Comparison of ENCODE assay signal across 1 cellular context in the genomic region with DNA sequence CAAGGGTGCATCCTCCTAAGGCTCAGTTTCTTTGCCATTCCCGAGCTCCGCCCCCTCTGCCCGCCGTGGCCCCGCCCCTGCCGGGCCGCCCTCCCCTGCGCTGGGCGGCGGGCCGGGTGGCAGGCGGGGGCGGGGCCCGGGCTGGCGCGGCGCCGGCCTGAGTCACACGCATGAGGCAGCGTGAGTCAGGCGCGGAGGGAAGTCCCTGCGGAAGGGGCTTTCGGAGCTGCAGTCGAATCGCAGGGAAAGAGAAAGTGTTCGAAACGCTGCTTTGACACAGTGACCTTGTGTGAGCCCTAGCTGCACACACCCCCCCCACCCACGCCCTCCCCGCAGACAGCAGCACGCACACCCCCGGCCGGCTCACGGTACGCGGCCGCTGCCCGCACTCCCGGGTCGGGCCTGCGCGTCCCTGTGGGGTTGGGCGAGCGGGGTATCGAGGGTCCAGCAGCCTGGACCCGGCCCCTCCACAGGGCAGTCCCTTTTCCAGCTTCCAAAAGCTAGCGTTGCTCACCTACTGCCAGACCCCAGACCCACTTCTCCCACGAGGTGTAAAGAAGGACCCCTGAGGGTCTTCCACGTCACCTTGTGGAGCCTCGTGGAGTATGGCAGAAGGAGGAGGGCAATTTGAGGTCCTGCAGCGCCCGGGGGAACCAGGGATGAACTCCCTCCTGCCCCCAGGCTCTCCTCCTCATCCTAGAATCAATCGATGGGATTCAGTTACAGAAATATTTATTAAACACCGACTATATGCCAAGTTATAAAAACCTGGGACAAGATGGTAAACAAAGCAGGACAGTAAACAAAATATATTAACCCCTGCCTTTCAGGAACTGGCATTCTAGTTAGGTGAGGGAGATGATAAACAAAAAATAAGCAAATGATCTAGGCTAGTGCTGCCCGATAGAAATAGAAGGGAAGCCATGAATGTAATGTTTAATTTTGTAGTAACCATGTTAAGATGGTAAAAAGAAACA.
TF ChIP-seq lines count a peak whose summit lies in the region.

No MANE protein-coding gene starts in this region.

TF ChIP-seq in K562, 482 proteins besides CTCF, POLR2A, EP300 and RAD21 (continued from another document and continues in another):
- TF ChIP-seq, protein P1, sequence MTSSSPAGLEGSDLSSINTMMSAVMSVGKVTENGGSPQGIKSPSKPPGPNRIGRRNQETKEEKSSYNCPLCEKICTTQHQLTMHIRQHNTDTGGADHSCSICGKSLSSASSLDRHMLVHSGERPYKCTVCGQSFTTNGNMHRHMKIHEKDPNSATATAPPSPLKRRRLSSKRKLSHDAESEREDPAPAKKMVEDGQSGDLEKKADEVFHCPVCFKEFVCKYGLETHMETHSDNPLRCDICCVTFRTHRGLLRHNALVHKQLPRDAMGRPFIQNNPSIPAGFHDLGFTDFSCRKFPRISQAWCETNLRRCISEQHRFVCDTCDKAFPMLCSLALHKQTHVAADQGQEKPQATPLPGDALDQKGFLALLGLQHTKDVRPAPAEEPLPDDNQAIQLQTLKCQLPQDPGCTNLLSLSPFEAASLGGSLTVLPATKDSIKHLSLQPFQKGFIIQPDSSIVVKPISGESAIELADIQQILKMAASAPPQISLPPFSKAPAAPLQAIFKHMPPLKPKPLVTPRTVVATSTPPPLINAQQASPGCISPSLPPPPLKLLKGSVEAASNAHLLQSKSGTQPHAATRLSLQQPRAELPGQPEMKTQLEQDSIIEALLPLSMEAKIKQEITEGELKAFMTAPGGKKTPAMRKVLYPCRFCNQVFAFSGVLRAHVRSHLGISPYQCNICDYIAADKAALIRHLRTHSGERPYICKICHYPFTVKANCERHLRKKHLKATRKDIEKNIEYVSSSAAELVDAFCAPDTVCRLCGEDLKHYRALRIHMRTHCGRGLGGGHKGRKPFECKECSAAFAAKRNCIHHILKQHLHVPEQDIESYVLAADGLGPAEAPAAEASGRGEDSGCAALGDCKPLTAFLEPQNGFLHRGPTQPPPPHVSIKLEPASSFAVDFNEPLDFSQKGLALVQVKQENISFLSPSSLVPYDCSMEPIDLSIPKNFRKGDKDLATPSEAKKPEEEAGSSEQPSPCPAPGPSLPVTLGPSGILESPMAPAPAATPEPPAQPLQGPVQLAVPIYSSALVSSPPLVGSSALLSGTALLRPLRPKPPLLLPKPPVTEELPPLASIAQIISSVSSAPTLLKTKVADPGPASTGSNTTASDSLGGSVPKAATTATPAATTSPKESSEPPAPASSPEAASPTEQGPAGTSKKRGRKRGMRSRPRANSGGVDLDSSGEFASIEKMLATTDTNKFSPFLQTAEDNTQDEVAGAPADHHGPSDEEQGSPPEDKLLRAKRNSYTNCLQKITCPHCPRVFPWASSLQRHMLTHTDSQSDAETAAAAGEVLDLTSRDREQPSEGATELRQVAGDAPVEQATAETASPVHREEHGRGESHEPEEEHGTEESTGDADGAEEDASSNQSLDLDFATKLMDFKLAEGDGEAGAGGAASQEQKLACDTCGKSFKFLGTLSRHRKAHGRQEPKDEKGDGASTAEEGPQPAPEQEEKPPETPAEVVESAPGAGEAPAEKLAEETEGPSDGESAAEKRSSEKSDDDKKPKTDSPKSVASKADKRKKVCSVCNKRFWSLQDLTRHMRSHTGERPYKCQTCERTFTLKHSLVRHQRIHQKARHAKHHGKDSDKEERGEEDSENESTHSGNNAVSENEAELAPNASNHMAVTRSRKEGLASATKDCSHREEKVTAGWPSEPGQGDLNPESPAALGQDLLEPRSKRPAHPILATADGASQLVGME (CRISPR knock-in tag; IDR thresholded peaks at IDR 0.05) = no peak
- 0 out of 2 replicates have a peak, but pooled peaks have one; percentile 72 for TF ChIP-seq NR2C2 (CRISPR knock-in tag; IDR thresholded peaks at IDR 0.05)
- TF ChIP-seq NR2C2 (tag; IDR thresholded peaks at IDR 0.05) = peak; percentile 90
- TF ChIP-seq, protein P2, sequence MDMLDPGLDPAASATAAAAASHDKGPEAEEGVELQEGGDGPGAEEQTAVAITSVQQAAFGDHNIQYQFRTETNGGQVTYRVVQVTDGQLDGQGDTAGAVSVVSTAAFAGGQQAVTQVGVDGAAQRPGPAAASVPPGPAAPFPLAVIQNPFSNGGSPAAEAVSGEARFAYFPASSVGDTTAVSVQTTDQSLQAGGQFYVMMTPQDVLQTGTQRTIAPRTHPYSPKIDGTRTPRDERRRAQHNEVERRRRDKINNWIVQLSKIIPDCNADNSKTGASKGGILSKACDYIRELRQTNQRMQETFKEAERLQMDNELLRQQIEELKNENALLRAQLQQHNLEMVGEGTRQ (CRISPR knock-in tag; IDR thresholded peaks at IDR 0.05) = no peak
- no peak for TF ChIP-seq ZNF316 (IDR thresholded peaks at IDR 0.05)
- no peak for TF ChIP-seq MIER1 (IDR thresholded peaks at IDR 0.05; ENCODE audit: low read depth)
- TF ChIP-seq NCOA6 (IDR thresholded peaks at IDR 0.05) = no peak
- peak; percentile 50 for TF ChIP-seq CREB1 (IDR thresholded peaks at IDR 0.05)
- TF ChIP-seq CREB1 (CRISPR knock-in tag; IDR thresholded peaks at IDR 0.05) = peak; percentile 78
- TF ChIP-seq LEF1 (IDR thresholded peaks at IDR 0.05) = no peak
- TF ChIP-seq CHD1 (IDR thresholded peaks at IDR 0.05; ENCODE audit: low read length) = peak; percentile 18
- no peak for TF ChIP-seq KAT2B (IDR thresholded peaks at IDR 0.05; ENCODE audit: low read depth, low read length)
- no peak for TF ChIP-seq BRD4 (IDR thresholded peaks at IDR 0.05)
- TF ChIP-seq, protein P3, sequence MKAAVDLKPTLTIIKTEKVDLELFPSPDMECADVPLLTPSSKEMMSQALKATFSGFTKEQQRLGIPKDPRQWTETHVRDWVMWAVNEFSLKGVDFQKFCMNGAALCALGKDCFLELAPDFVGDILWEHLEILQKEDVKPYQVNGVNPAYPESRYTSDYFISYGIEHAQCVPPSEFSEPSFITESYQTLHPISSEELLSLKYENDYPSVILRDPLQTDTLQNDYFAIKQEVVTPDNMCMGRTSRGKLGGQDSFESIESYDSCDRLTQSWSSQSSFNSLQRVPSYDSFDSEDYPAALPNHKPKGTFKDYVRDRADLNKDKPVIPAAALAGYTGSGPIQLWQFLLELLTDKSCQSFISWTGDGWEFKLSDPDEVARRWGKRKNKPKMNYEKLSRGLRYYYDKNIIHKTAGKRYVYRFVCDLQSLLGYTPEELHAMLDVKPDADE (conservative IDR thresholded peaks at IDR 0.05; ENCODE audit: control insufficient read depth, low read depth, low read length) = 0 out of 2 replicates have a peak, but pooled peaks have one; percentile 27
- TF ChIP-seq, protein P4, sequence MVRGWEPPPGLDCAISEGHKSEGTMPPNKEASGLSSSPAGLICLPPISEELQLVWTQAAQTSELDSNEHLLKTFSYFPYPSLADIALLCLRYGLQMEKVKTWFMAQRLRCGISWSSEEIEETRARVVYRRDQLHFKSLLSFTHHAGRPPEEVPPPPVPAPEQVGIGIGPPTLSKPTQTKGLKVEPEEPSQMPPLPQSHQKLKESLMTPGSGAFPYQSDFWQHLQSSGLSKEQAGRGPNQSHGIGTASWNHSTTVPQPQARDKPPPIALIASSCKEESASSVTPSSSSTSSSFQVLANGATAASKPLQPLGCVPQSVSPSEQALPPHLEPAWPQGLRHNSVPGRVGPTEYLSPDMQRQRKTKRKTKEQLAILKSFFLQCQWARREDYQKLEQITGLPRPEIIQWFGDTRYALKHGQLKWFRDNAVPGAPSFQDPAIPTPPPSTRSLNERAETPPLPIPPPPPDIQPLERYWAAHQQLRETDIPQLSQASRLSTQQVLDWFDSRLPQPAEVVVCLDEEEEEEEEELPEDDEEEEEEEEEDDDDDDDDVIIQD (CRISPR knock-in tag; IDR thresholded peaks at IDR 0.05) = no peak
- peak; percentile 30 for TF ChIP-seq TAF9B (IDR thresholded peaks at IDR 0.05; ENCODE audit: partially characterized antibody)
- no peak for TF ChIP-seq ZNF232 (CRISPR knock-in tag; IDR thresholded peaks at IDR 0.05)
- TF ChIP-seq MAZ (CRISPR knock-in tag; conservative IDR thresholded peaks at IDR 0.05 in 1 of 2, IDR thresholded peaks at IDR 0.05 in 1 of 2) = peak; percentile 74 to 92
- TF ChIP-seq EGR1 (conservative IDR thresholded peaks at IDR 0.05) = peak; percentile 99
- TF ChIP-seq ZNF445 (CRISPR knock-in tag; IDR thresholded peaks at IDR 0.05; ENCODE audit: low read depth) = no peak
- TF ChIP-seq, protein P5, sequence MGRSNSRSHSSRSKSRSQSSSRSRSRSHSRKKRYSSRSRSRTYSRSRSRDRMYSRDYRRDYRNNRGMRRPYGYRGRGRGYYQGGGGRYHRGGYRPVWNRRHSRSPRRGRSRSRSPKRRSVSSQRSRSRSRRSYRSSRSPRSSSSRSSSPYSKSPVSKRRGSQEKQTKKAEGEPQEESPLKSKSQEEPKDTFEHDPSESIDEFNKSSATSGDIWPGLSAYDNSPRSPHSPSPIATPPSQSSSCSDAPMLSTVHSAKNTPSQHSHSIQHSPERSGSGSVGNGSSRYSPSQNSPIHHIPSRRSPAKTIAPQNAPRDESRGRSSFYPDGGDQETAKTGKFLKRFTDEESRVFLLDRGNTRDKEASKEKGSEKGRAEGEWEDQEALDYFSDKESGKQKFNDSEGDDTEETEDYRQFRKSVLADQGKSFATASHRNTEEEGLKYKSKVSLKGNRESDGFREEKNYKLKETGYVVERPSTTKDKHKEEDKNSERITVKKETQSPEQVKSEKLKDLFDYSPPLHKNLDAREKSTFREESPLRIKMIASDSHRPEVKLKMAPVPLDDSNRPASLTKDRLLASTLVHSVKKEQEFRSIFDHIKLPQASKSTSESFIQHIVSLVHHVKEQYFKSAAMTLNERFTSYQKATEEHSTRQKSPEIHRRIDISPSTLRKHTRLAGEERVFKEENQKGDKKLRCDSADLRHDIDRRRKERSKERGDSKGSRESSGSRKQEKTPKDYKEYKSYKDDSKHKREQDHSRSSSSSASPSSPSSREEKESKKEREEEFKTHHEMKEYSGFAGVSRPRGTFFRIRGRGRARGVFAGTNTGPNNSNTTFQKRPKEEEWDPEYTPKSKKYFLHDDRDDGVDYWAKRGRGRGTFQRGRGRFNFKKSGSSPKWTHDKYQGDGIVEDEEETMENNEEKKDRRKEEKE (IDR thresholded peaks at IDR 0.05; ENCODE audit: borderline replicate concordance in 1 of 2, control insufficient read depth in 1 of 2, low read depth in 2 of 2, low read length in 1 of 2) = 0 out of 4 replicates have a peak, but pooled peaks of 1 of the 2 experiments have one; percentile 14
- 0 out of 2 replicates have a peak, but pooled peaks have one; percentile 43 for TF ChIP-seq ZNF668 (CRISPR knock-in tag; IDR thresholded peaks at IDR 0.05)
- no peak for TF ChIP-seq SMARCE1 (IDR thresholded peaks at IDR 0.05)
- peak; percentile 64 for TF ChIP-seq PHF20 (IDR thresholded peaks at IDR 0.05; ENCODE audit: partially characterized antibody)
- TF ChIP-seq ZKSCAN8 (CRISPR knock-in tag; IDR thresholded peaks at IDR 0.05) = no peak
- TF ChIP-seq DIDO1 (tag; IDR thresholded peaks at IDR 0.05; ENCODE audit: low read depth) = no peak
- peak; percentile 92 for TF ChIP-seq BHLHE40 (IDR thresholded peaks at IDR 0.05; ENCODE audit: low read length)
- TF ChIP-seq MCM2 (IDR thresholded peaks at IDR 0.05; ENCODE audit: low read depth) = no peak
- TF ChIP-seq MTF1 (CRISPR knock-in tag; IDR thresholded peaks at IDR 0.05; ENCODE audit: borderline replicate concordance) = no peak
- no peak for TF ChIP-seq ASH1L (IDR thresholded peaks at IDR 0.05; ENCODE audit: borderline replicate concordance, low read depth, partially characterized antibody)
- TF ChIP-seq, protein P6, sequence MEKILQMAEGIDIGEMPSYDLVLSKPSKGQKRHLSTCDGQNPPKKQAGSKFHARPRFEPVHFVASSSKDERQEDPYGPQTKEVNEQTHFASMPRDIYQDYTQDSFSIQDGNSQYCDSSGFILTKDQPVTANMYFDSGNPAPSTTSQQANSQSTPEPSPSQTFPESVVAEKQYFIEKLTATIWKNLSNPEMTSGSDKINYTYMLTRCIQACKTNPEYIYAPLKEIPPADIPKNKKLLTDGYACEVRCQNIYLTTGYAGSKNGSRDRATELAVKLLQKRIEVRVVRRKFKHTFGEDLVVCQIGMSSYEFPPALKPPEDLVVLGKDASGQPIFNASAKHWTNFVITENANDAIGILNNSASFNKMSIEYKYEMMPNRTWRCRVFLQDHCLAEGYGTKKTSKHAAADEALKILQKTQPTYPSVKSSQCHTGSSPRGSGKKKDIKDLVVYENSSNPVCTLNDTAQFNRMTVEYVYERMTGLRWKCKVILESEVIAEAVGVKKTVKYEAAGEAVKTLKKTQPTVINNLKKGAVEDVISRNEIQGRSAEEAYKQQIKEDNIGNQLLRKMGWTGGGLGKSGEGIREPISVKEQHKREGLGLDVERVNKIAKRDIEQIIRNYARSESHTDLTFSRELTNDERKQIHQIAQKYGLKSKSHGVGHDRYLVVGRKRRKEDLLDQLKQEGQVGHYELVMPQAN (IDR thresholded peaks at IDR 0.05; ENCODE audit: borderline replicate concordance) = 0 out of 2 replicates have a peak, but pooled peaks have one; percentile 24
- TF ChIP-seq CBX1 (IDR thresholded peaks at IDR 0.05; ENCODE audit: low read depth) = peak; percentile 55
- peak; percentile 50; the same call in 1 of the 2 replicates for TF ChIP-seq SOX6 (IDR thresholded peaks at IDR 0.05)
- peak; percentile 68 for TF ChIP-seq SAP30 (IDR thresholded peaks at IDR 0.05; ENCODE audit: borderline replicate concordance, insufficient read depth, low read depth, low read length, poor library complexity, severe bottlenecking)
- peak; percentile 84 for TF ChIP-seq MYC (IDR thresholded peaks at IDR 0.05; ENCODE audit: low read depth, low read length)
- peak; percentile 79; the same call in 1 of the 2 replicates for TF ChIP-seq MYC (CRISPR knock-in tag; IDR thresholded peaks at IDR 0.05; ENCODE audit: borderline replicate concordance, low read depth)
- TF ChIP-seq ERF (CRISPR knock-in tag; IDR thresholded peaks at IDR 0.05) = peak; percentile 63; the same call in 1 of the 2 replicates
- peak; percentile 10 for TF ChIP-seq ZFP36 (IDR thresholded peaks at IDR 0.05; ENCODE audit: low read depth, low read length, partially characterized antibody)
- no peak; the same call in 1 of the 2 replicates for TF ChIP-seq ZEB2 (IDR thresholded peaks at IDR 0.05)
- TF ChIP-seq DMBX1 (CRISPR knock-in tag; IDR thresholded peaks at IDR 0.05; ENCODE audit: borderline replicate concordance) = no peak; the same call in 1 of the 2 replicates
- TF ChIP-seq ZNF717 (CRISPR knock-in tag; IDR thresholded peaks at IDR 0.05) = no peak
- peak; percentile 67; the same call in 1 of the 2 replicates for TF ChIP-seq GTF2E2 (tag; IDR thresholded peaks at IDR 0.05)
- TF ChIP-seq XRCC4 (IDR thresholded peaks at IDR 0.05; ENCODE audit: extremely low read depth, insufficient read depth, insufficient read length) = no peak
- TF ChIP-seq FOXA3 (CRISPR knock-in tag; conservative IDR thresholded peaks at IDR 0.05 in 1 of 2, IDR thresholded peaks at IDR 0.05 in 1 of 2) = no peak
